In the genomic region with DNA sequence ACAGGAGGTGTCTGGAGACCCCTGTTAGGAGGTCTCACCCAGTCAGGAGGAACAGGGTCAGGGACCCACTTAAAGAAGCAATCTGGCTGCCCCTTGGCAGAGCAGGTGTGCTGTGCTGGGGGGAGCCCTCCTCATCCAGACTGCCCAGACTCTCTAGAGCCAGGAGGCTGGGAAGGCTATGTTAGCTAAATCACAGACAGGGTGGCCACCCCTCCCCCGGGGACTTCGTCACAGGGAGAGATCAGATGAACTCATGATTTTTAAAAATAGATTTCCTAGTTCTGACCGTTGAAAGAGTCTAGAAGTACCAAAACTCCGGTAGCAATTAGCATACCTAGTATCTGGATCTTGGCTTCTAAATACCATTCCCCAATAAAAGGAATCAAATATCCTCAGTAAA, we compare ENCODE assay signal across 35 cellular contexts. TPM values are rescaled to one million over a fixed set of nuclear protein-coding genes. Genes with fewer than 3 reads are reported as not detected.
"Had no signal": no experiment of that assay in that cellular context is flagged by ENCODE, and none has a peak within 500 bp of the region (broad histone marks: within the 10 kb centered on the region; RNA-seq: fewer than 3 reads in every experiment).

No MANE protein-coding gene starts in this region.

- H3K4me3 Mint-ChIP-seq: activated CD4-positive, alpha-beta T cell treated with anti-CD3 and anti-CD28 coated beads, Interleukin-2, amount 10 ng/mL, durations not matched to agents 24 days and 14 days; activated CD8-positive, alpha-beta T cell treated with anti-CD3 and anti-CD28 coated beads for 36 hours; activated naive CD8-positive, alpha-beta T cell treated with anti-CD3 and anti-CD28 coated beads for 36 hours; activated T-cell treated with anti-CD3 and anti-CD28 coated beads, Interleukin-2, amount 50 U/mL, for 72 hours; activated T-helper 17 cell treated with anti-CD3 and anti-CD28 coated beads, Interleukin-2, amount 50 U/mL, for 72 hours had no signal

- H3K4me1 Mint-ChIP-seq: activated CD4-positive, alpha-beta T cell treated with anti-CD3 and anti-CD28 coated beads, Interleukin-2, amount 10 ng/mL, durations not matched to agents 24 days and 14 days; activated naive CD8-positive, alpha-beta T cell treated with anti-CD3 and anti-CD28 coated beads for 36 hours; activated T-helper 17 cell treated with anti-CD3 and anti-CD28 coated beads, Interleukin-2, amount 50 U/mL, for 72 hours had no signal

- H3K27me3 Mint-ChIP-seq: activated CD4-positive, alpha-beta T cell treated with anti-CD3 and anti-CD28 coated beads, Interleukin-2, amount 10 ng/mL, durations not matched to agents 24 days and 14 days had no signal

- H3K4me3 ChIP-seq: body of pancreas, breast epithelium had no signal

- H3K27ac Mint-ChIP-seq: activated CD4-positive, alpha-beta T cell treated with anti-CD3 and anti-CD28 coated beads, Interleukin-2, amount 10 ng/mL, durations not matched to agents 24 days and 14 days; activated CD8-positive, alpha-beta T cell treated with anti-CD3 and anti-CD28 coated beads for 36 hours; activated naive CD8-positive, alpha-beta T cell treated with anti-CD3 and anti-CD28 coated beads for 36 hours; activated T-cell treated with anti-CD3 and anti-CD28 coated beads, Interleukin-2, amount 50 U/mL, for 72 hours; activated T-helper 17 cell treated with anti-CD3 and anti-CD28 coated beads, Interleukin-2, amount 50 U/mL, for 72 hours had no signal

- DNase-seq: activated CD4-positive, alpha-beta T cell treated with anti-CD3 and anti-CD28 coated beads, Interleukin-2, amount 10 ng/mL, durations not matched to agents 24 days and 14 days; activated CD4-positive, alpha-beta T cell treated with anti-CD3 and anti-CD28 coated beads, Interleukin-2, amount 50 U/mL, for 4 hours; activated CD8-positive, alpha-beta T cell treated with anti-CD3 and anti-CD28 coated beads for 36 hours; activated effector memory CD4-positive, alpha-beta T cell treated with anti-CD3 and anti-CD28 coated beads, Interleukin-2, amount 50 U/mL, for 16 hours; activated naive CD4-positive, alpha-beta T cell; activated naive CD4-positive, alpha-beta T cell treated with anti-CD3 and anti-CD28 coated beads, Interleukin-2, amount 50 U/mL, for 16 hours; activated naive CD8-positive, alpha-beta T cell treated with anti-CD3 and anti-CD28 coated beads for 36 hours; activated T-cell treated with anti-CD3 and anti-CD28 coated beads, Interleukin-2, amount 50 U/mL, for 1 hour; activated T-cell treated with anti-CD3 and anti-CD28 coated beads, Interleukin-2, amount 50 U/mL, for 72 hours; amygdala; body of pancreas; KG1; MM.1S; NCI-H1105; NCI-H1436; NCI-H1694; NCI-H1930; NCI-H2081 treated with DMSO at 0.1 percent for 48 hours; NCI-H226; NCI-H446 treated with DMSO at 0.1 percent for 48 hours; NCI-H526; NCI-H748 treated with DMSO at 0.1 percent for 48 hours; NK-92 treated with Interleukin-12 subunit alpha and Interleukin-12 subunit beta, amount 100 ng/mL, for 24 hours; Right ventricle myocardium superior; SW 1271; T-helper 1 cell; T-helper 2 cell; T-helper 9 cell; WERI-Rb-1 had no signal

- H3K36me3 Mint-ChIP-seq: activated naive CD8-positive, alpha-beta T cell treated with anti-CD3 and anti-CD28 coated beads for 36 hours had no signal

- H3K9me3 Mint-ChIP-seq: activated CD4-positive, alpha-beta T cell treated with anti-CD3 and anti-CD28 coated beads, Interleukin-2, amount 10 ng/mL, durations not matched to agents 24 days and 14 days; activated CD8-positive, alpha-beta T cell treated with anti-CD3 and anti-CD28 coated beads for 36 hours; activated naive CD8-positive, alpha-beta T cell treated with anti-CD3 and anti-CD28 coated beads for 36 hours; activated T-cell treated with anti-CD3 and anti-CD28 coated beads, Interleukin-2, amount 50 U/mL, for 72 hours; activated T-helper 17 cell treated with anti-CD3 and anti-CD28 coated beads, Interleukin-2, amount 50 U/mL, for 72 hours had no signal

- ATAC-seq: activated CD8-positive, alpha-beta T cell treated with anti-CD3 and anti-CD28 coated beads for 36 hours; activated T-cell treated with anti-CD3 and anti-CD28 coated beads, Interleukin-2, amount 50 U/mL, for 72 hours; activated T-helper 17 cell treated with anti-CD3 and anti-CD28 coated beads, Interleukin-2, amount 50 U/mL, for 72 hours; body of pancreas had no signal

RNA-seq across cellular contexts. Expression of gene FOXB2, which starts 35.0 kb away (rescaled TPM):
- total RNA-seq: activated CD4-positive, alpha-beta T cell treated with anti-CD3 and anti-CD28 coated beads, Interleukin-2, amount 10 ng/mL, durations not matched to agents 24 days and 14 days; activated CD8-positive, alpha-beta memory T cell treated with anti-CD3 and anti-CD28 coated beads for 36 hours; activated CD8-positive, alpha-beta T cell treated with anti-CD3 and anti-CD28 coated beads for 36 hours; activated naive CD8-positive, alpha-beta T cell treated with anti-CD3 and anti-CD28 coated beads for 36 hours; activated T-cell treated with anti-CD3 and anti-CD28 coated beads, Interleukin-2, amount 50 U/mL, for 72 hours; activated T-helper 17 cell treated with anti-CD3 and anti-CD28 coated beads, Interleukin-2, amount 50 U/mL, for 72 hours; astrocyte; body of pancreas; breast epithelium; LHCN-M2; OCI-LY7; Right ventricle myocardium superior had no signal
